In genomic region chr1:111756124-111756513, GRCh38 we compare ENCODE assay signal across 8 cellular contexts. TPM values are rescaled to one million over a fixed set of nuclear protein-coding genes. Genes with fewer than 3 reads are reported as not detected.
DNase-seq lines count a peak whose midpoint lies in the region; ATAC-seq and TF ChIP-seq lines count a peak whose summit lies in the region.

No MANE protein-coding gene starts in this region.

- H3K4me1 ChIP-seq in BLaER1 treated with 17β-estradiol and CSF1 and Interleukin-3, amounts not matched to agents 10 nM and 100 nM = peaks cover 42 to 61% (median 54%) of the 10 kb centered on the region in 10 experiments
- peaks cover 9 to 11% of the 10 kb centered on the region in 2 experiments; a peak in 3 of 4 replicates for H3K4me1 ChIP-seq in SK-N-SH (ENCODE audit: control insufficient read depth in 1 of 2, insufficient read depth in 2 of 2, low read depth in 1 of 2, low read length in 1 of 2)

- H3K27me3 ChIP-seq in BLaER1 treated with 17β-estradiol and CSF1 and Interleukin-3, amounts not matched to agents 10 nM and 100 nM = no peaks in the 10 kb centered on the region
- H3K27me3 ChIP-seq in SK-N-SH (ENCODE audit: insufficient read depth) = no peaks in the 10 kb centered on the region

- H2AFZ ChIP-seq in SK-N-SH (ENCODE audit: low read depth) = peak overlapping the region; percentile 97

- TF ChIP-seq CTCF in HFF-Myc (IDR thresholded peaks at IDR 0.05; ENCODE audit: low read depth, low read length, missing control alignments) = no peak
- TF ChIP-seq CTCF in SK-N-SH (IDR thresholded peaks at IDR 0.05) = no peak

- H3K79me2 ChIP-seq in SK-N-SH (ENCODE audit: insufficient read depth) = peaks cover 40% of the 10 kb centered on the region

- H3K36me3 ChIP-seq in BLaER1 treated with 17β-estradiol and CSF1 and Interleukin-3, amounts not matched to agents 10 nM and 100 nM = peaks cover 13 to 42% (median 36%) of the 10 kb centered on the region in 11 experiments
- peaks cover 21 to 23% of the 10 kb centered on the region in 2 experiments for H3K36me3 ChIP-seq in SK-N-SH (replicated peaks in 1 of 2; ENCODE audit: control insufficient read depth in 1 of 2, insufficient read depth in 2 of 2, low read length in 1 of 2)

- TF ChIP-seq EP300 in SK-N-SH (IDR thresholded peaks at IDR 0.05; ENCODE audit: borderline replicate concordance in 1 of 2, low read depth in 1 of 2, low read length in 1 of 2) = no peak

- H3K9ac ChIP-seq in BLaER1 treated with 17β-estradiol and CSF1 and Interleukin-3, amounts not matched to agents 10 nM and 100 nM = peak overlapping the region; percentile 88 to 98 (median 96)
- peak overlapping the region; percentile 92 for H3K9ac ChIP-seq in SK-N-SH

- peaks cover 9% of the 10 kb centered on the region for H3F3A ChIP-seq in SK-N-SH (replicated peaks; ENCODE audit: insufficient read depth)

- CTCF ChIA-PET in SK-N-SH (lab: Yijun Ruan, JAX) = interaction anchor here (0.6 to 5.2 kb wide), 9 partner anchors 10 to 287 kb away, joined by 3 to 48 read pairs (median 4); no protein-coding TSS in a partner anchor

- H3K9me2 ChIP-seq in SK-N-SH = no peaks in the 10 kb centered on the region

- no peak for TF ChIP-seq RAD21 in SK-N-SH (IDR thresholded peaks at IDR 0.05; ENCODE audit: low read length)

- peaks cover 0 to 42% (median 16%) of the 10 kb centered on the region in 11 experiments; a peak in 7 of 22 replicates for H4K20me1 ChIP-seq in BLaER1 treated with 17β-estradiol and CSF1 and Interleukin-3, amounts not matched to agents 10 nM and 100 nM
- H4K20me1 ChIP-seq in SK-N-SH (ENCODE audit: insufficient read depth) = no peaks in the 10 kb centered on the region

- no peak for ATAC-seq in HG03457 (IDR thresholded peaks at IDR 0.05; ENCODE audit: unreplicated experiment)

- H3K4me2 ChIP-seq in BLaER1 treated with 17β-estradiol and CSF1 and Interleukin-3, amounts not matched to agents 10 nM and 100 nM = peak overlapping the region; percentile 80 to 96 (median 91)
- H3K4me2 ChIP-seq in SK-N-SH = peak overlapping the region; percentile 83

- DNase-seq in HFF-Myc (ENCODE audit: extremely low read depth, low read depth) = no peak
- no peak for DNase-seq in SK-N-SH
- peak; percentile 57 for DNase-seq in germinal center (ENCODE audit: low spot score)
- DNase-seq in skeletal muscle cell (ENCODE audit: low read depth) = no peak
- no peak for DNase-seq in AG08396 (ENCODE audit: low spot score)
- no peak for DNase-seq in dedifferentiated amniotic fluid mesenchymal stem cell (ENCODE audit: extremely low spot score)

- H3K27ac ChIP-seq in BLaER1 treated with 17β-estradiol and CSF1 and Interleukin-3, amounts not matched to agents 10 nM and 100 nM = peak overlapping the region; percentile 83 to 98 (median 93); a peak in 21 of 22 replicates
- H3K27ac ChIP-seq in SK-N-SH (ENCODE audit: low read depth in 2 of 2, low read length in 1 of 2) = peak overlapping the region; percentile 96 to 99

- WGBS in SK-N-SH (ENCODE audit: low lambda C conversion rate) = 1% methylated on average over 14 of the region's 35 CpGs

- no peaks in the 10 kb centered on the region for H3K9me3 ChIP-seq in BLaER1 treated with 17β-estradiol and CSF1 and Interleukin-3, amounts not matched to agents 10 nM and 100 nM (replicated peaks in 1 of 11)
- no peaks in the 10 kb centered on the region for H3K9me3 ChIP-seq in SK-N-SH

- POLR2A ChIA-PET in SK-N-SH (lab: Yijun Ruan, JAX) = interaction anchor here (3.2 kb wide), 1 partner anchor 17 kb away, joined by 15 read pairs; the partner anchor contains the start of gene INKA2

- H3K4me3 ChIP-seq in BLaER1 treated with 17β-estradiol and CSF1 and Interleukin-3, amounts not matched to agents 10 nM and 100 nM = peak overlapping the region; percentile 64 to 90 (median 81)
- H3K4me3 ChIP-seq in HFF-Myc (replicated peaks; ENCODE audit: low read depth, low read length) = peak overlapping the region; percentile 81
- H3K4me3 ChIP-seq in SK-N-SH (ENCODE audit: low read depth in 2 of 2, low read length in 1 of 2) = peak overlapping the region; percentile 96 to 99
- H3K4me3 ChIP-seq in skeletal muscle cell (ENCODE audit: low read depth, low read length) = peak overlapping the region; percentile 85

TF ChIP-seq in SK-N-SH, 30 proteins besides CTCF, POLR2A, EP300 and RAD21:
- TF ChIP-seq FOSL2 (IDR thresholded peaks at IDR 0.05; ENCODE audit: borderline replicate concordance, low read depth) (no peak), USF1 (IDR thresholded peaks at IDR 0.05; ENCODE audit: borderline replicate concordance, low read depth) (no peak), FOXM1 (IDR thresholded peaks at IDR 0.05; ENCODE audit: low read depth) (no peak)

RNA-seq across cellular contexts. Expression of gene DDX20, which starts 0.4 kb away (rescaled TPM):
- polyA plus RNA-seq in SK-N-SH (2012; rRNA removed) = 3.8 and 5.3 TPM in 2 replicates
- polyA plus RNA-seq in SK-N-SH (2012; cell fraction: cytosol; rRNA removed) = 4.6 and 5.0 TPM in 2 replicates
- 5.8 and 10.6 TPM in 2 replicates for polyA plus RNA-seq in SK-N-SH (2012; cell fraction: nucleus; rRNA removed)

RNA-seq across cellular contexts. Expression of gene INKA2, which starts 16.9 kb away (rescaled TPM):
- polyA plus RNA-seq in SK-N-SH (2012; rRNA removed) = 1.1 and 1.2 TPM in 2 replicates
- 0.70 and 0.90 TPM in 2 replicates for polyA plus RNA-seq in SK-N-SH (2012; cell fraction: cytosol; rRNA removed)
- 1.5 and 1.7 TPM in 2 replicates for polyA plus RNA-seq in SK-N-SH (2012; cell fraction: nucleus; rRNA removed)
